Comparison of ENCODE assay signal across 8 cellular contexts in genomic region chr9:127778280-127779135, GRCh38. TPM values are rescaled to one million over a fixed set of nuclear protein-coding genes. Genes with fewer than 3 reads are reported as not detected.
DNase-seq lines count a peak whose midpoint lies in the region; ATAC-seq and TF ChIP-seq lines count a peak whose summit lies in the region.

TSS of gene SH2D3C (minus strand) at chr9:127778666. CDS start at chr9:127778627, 39 bp downstream.

- H3K9me3 ChIP-seq in cardiac muscle cell (ENCODE audit: low read depth): no peaks in the 10 kb centered on the region
- H3K9me3 ChIP-seq in GM23248 (ENCODE audit: low read depth): no peaks in the 10 kb centered on the region

- no peak within 1 kb of the TSS for H3K4me3 ChIP-seq in cardiac muscle cell
- H3K4me3 ChIP-seq in GM23248: no peak within 1 kb of the TSS

- no peaks in the 10 kb centered on the region for H4K20me1 ChIP-seq in GM23248 (ENCODE audit: insufficient read depth)

- no peak within 1 kb of the TSS for H3K9ac ChIP-seq in GM23248

- DNase-seq in activated CD4-positive, alpha-beta T cell treated with anti-CD3 and anti-CD28 coated beads, Interleukin-2, amount 50 U/mL, for 48 hours: peak; percentile 61 to 69
- peak; percentile 61 to 66 for DNase-seq in cardiac muscle cell (ENCODE audit: low read depth in 1 of 2, low spot score in 1 of 2)
- peak; percentile 60 for DNase-seq in stimulated activated CD4-positive, alpha-beta T cell treated with anti-CD3 and anti-CD28 coated beads, Interleukin-4, amount 100 ng/mL, for 1 hour
- DNase-seq in hippocampal formation (lab: John Stamatoyannopoulos, UW): no peak
- DNase-seq in GM23248: no peak
- no peak for DNase-seq in cortex of kidney (lab: John Stamatoyannopoulos, UW)

- no peaks in the 10 kb centered on the region for H3K79me2 ChIP-seq in GM23248 (ENCODE audit: insufficient read depth)

- H3K27ac ChIP-seq in cardiac muscle cell: peak within 1 kb of the TSS; percentile 64
- no peak within 1 kb of the TSS for H3K27ac ChIP-seq in GM23248

- H3K4me1 ChIP-seq in cardiac muscle cell (ENCODE audit: low read depth): peaks cover 11% of the 10 kb centered on the region
- H3K4me1 ChIP-seq in GM23248 (ENCODE audit: insufficient read depth): no peaks in the 10 kb centered on the region

- in situ Hi-C loops in GM23248 (cut with MboI): no loop called here

- ATAC-seq in GM18909 (IDR thresholded peaks at IDR 0.05; ENCODE audit: poor library complexity, unreplicated experiment) (peak; percentile 36), HG03354 (IDR thresholded peaks at IDR 0.05; ENCODE audit: poor library complexity, severe bottlenecking, unreplicated experiment) (peak; percentile 39)

- no peaks in the 10 kb centered on the region for H3K27me3 ChIP-seq in cardiac muscle cell
- H3K27me3 ChIP-seq in GM23248 (replicated peaks; ENCODE audit: insufficient read depth): no peaks in the 10 kb centered on the region

- WGBS in GM23248 (ENCODE audit: low coverage in 1 of 2, low lambda C conversion rate in 2 of 2, missing lambda C conversion rate in 2 of 2), 2 experiments: 83 to 88% methylated on average over 13 of the region's 13 CpGs

- no peaks in the 10 kb centered on the region for H3K9me2 ChIP-seq in GM23248 (ENCODE audit: insufficient read depth)

- no peak within 1 kb of the TSS for H2AFZ ChIP-seq in GM23248

- no peak within 1 kb of the TSS for H3K4me2 ChIP-seq in GM23248 (ENCODE audit: unreplicated experiment)

- no peaks in the 10 kb centered on the region for H3K36me3 ChIP-seq in cardiac muscle cell
- no peaks in the 10 kb centered on the region for H3K36me3 ChIP-seq in GM23248 (ENCODE audit: low read depth)

- TF ChIP-seq CTCF in cardiac muscle cell (IDR thresholded peaks at IDR 0.05; ENCODE audit: low read depth, low read length): no peak

- H3F3A ChIP-seq in GM23248 (ENCODE audit: insufficient read depth): no peaks in the 10 kb centered on the region

RNA-seq across cellular contexts. Expression of gene SH2D3C, which starts in this region (rescaled TPM):
- total RNA-seq in cardiac muscle cell: 3.5 and 9.9 TPM in 2 replicates
- polyA plus RNA-seq in cardiac muscle cell: 3.7 and 9.4 TPM in 2 replicates
- not detected in 2 replicates for total RNA-seq in GM23248 (2014; rRNA removed; shearing (Covaris generic))
- not detected in 2 replicates for polyA plus RNA-seq in GM23248 (2016; fragmentation: Nextera tagmentation; extraction: Ambion mirVana)

Comparison
In these comparisons a context has a peak if more than half of its experiments do, and no peak if none do; other contexts are left out.
1. DNase-seq: peak in activated CD4-positive, alpha-beta T cell treated with anti-CD3 and anti-CD28 coated beads, Interleukin-2, amount 50 U/mL, for 48 hours (2 of 2), cardiac muscle cell (2 of 2) and stimulated activated CD4-positive, alpha-beta T cell treated with anti-CD3 and anti-CD28 coated beads, Interleukin-4, amount 100 ng/mL, for 1 hour (single experiment); none in hippocampal formation (0 of 2), GM23248 (single experiment) and cortex of kidney (single experiment).